In the genomic region with DNA sequence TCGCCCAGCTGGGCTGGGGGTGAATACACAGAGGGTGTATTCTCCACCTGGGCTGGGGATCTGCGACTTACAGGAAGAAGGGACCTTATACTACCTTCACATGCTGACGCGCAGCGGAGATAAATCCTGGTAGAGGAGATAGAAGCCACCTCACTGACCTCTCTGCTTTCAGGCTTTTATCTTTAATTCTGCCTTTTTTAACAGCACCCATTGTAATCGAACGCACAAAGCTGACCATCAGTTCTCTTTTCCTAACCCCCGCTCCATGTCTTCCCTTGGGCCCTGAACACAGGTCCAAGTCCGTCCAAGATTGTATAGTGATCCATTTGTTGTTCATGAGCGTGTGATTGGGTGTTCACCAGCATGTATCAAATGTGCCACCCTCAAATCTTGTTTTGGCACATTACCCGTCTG, we compare ENCODE assay signal across 8 cellular contexts. TPM values are rescaled to one million over a fixed set of nuclear protein-coding genes. Genes with fewer than 3 reads are reported as not detected.
DNase-seq lines count a peak whose midpoint lies in the region; ATAC-seq and TF ChIP-seq lines count a peak whose summit lies in the region.

No MANE protein-coding gene starts in this region.

- H3K4me1 ChIP-seq in DND-41 (ENCODE audit: insufficient read depth, low read length): peaks cover 38% of the 10 kb centered on the region
- peaks cover 6 to 17% of the 10 kb centered on the region in 2 donors for H3K4me1 ChIP-seq in esophagus (ENCODE audit: control insufficient read depth in 2 of 2, insufficient read depth in 2 of 2, low read length in 1 of 2)

- H3K36me3 Mint-ChIP-seq in progenitor cell of endocrine pancreas (ENCODE audit: insufficient read depth): peaks cover 5% of the 10 kb centered on the region

- H3K27ac Mint-ChIP-seq in progenitor cell of endocrine pancreas: peak overlapping the region; percentile 98

- no peak for TF ChIP-seq CTCF in DND-41 (IDR thresholded peaks at IDR 0.05; ENCODE audit: borderline replicate concordance, extremely low read depth, low read length, poor library complexity, severe bottlenecking)
- peak; percentile 9 for TF ChIP-seq CTCF in progenitor cell of endocrine pancreas (IDR thresholded peaks at IDR 0.05; ENCODE audit: unreplicated experiment)

- H4K20me1 ChIP-seq in DND-41 (ENCODE audit: insufficient read depth, low read length): 0 out of 2 replicates have a peak, but pooled peaks cover 2% of the 10 kb centered on the region

- peaks cover 44% of the 10 kb centered on the region for H3K79me2 ChIP-seq in DND-41 (ENCODE audit: insufficient read depth, low read length)

- no peaks in the 10 kb centered on the region for H3K9me3 Mint-ChIP-seq in progenitor cell of endocrine pancreas (ENCODE audit: low read depth)

- 78 to 81% methylated on average over 11 of the region's 11 CpGs for WGBS in esophagus, 2 donors

- H3K9ac ChIP-seq in DND-41 (ENCODE audit: low read depth, low read length) (peak overlapping the region; percentile 96), SK-N-MC (ENCODE audit: insufficient read length) (peak overlapping the region; percentile 54)

- peaks cover 28% of the 10 kb centered on the region for H3K4me1 Mint-ChIP-seq in progenitor cell of endocrine pancreas (ENCODE audit: low read depth)

- H3K27me3 Mint-ChIP-seq in progenitor cell of endocrine pancreas: no peaks in the 10 kb centered on the region

- H3K36me3 ChIP-seq in DND-41 (ENCODE audit: insufficient read depth, low read length) (peaks cover 42% of the 10 kb centered on the region), SK-N-MC (ENCODE audit: insufficient read depth, low read length) (peaks cover 25% of the 10 kb centered on the region), esophagus (ENCODE audit: control insufficient read depth in 2 of 2, insufficient read depth in 2 of 2, low read length in 1 of 2) (peaks cover 4 to 7% of the 10 kb centered on the region in 2 donors)

- H3K27ac ChIP-seq in DND-41 (ENCODE audit: low read length) (peak overlapping the region; percentile 92), SK-N-MC (peak overlapping the region; percentile 82), esophagus (ENCODE audit: low read depth in 2 of 2, low read length in 1 of 2) (peak overlapping the region; percentile 89 to 95)

- H3K9me3 ChIP-seq in DND-41 (ENCODE audit: insufficient read depth, low read length, severe bottlenecking): no peaks in the 10 kb centered on the region
- no peaks in the 10 kb centered on the region for H3K9me3 ChIP-seq in SK-N-MC (ENCODE audit: low read depth, low read length)
- H3K9me3 ChIP-seq in esophagus (ENCODE audit: control insufficient read depth in 2 of 2, insufficient read depth in 1 of 2, low read depth in 1 of 2, low read length in 1 of 2): no peaks in the 10 kb centered on the region

- H3K4me3 ChIP-seq in DND-41 (ENCODE audit: low read depth in 1 of 2, low read length in 2 of 2) (peak overlapping the region in 1 of 2 experiments; percentile 91; a peak in 3 of 4 replicates), SK-N-MC (peak overlapping the region; percentile 97), esophagus (ENCODE audit: low read depth in 1 of 2, low read length in 2 of 2) (peak overlapping the region; percentile 28 to 75)

- H3K4me3 Mint-ChIP-seq in progenitor cell of endocrine pancreas (ENCODE audit: low read depth): peak overlapping the region; percentile 91

- DNase-seq in DND-41 (no peak), SK-N-MC (ENCODE audit: low read depth, low spot score) (no peak), progenitor cell of endocrine pancreas (ENCODE audit: low spot score, unreplicated experiment) (no peak), NCI-H774 (lab: John Stamatoyannopoulos, UW) (no peak), NCI-H1417 (lab: John Stamatoyannopoulos, UW) (no peak)
- DNase-seq in activated effector memory CD4-positive, alpha-beta T cell treated with anti-CD3 and anti-CD28 coated beads, Interleukin-2, amount 50 U/mL, for 16 hours: no peak

- H2AFZ ChIP-seq in DND-41 (ENCODE audit: low read depth, low read length): peak overlapping the region; percentile 91

- peak overlapping the region; percentile 88 for H3K4me2 ChIP-seq in DND-41 (ENCODE audit: insufficient read depth, low read length)

- ATAC-seq in DND-41 (ENCODE audit: insufficient read depth, low read depth) (no peak), GM21786 (IDR thresholded peaks at IDR 0.05; ENCODE audit: unreplicated experiment) (no peak)

- H3K27me3 ChIP-seq in DND-41 (ENCODE audit: insufficient read depth, low read length, poor library complexity) (no peaks in the 10 kb centered on the region), esophagus (ENCODE audit: control insufficient read depth in 1 of 2, insufficient read depth in 2 of 2, low read length in 2 of 2) (no peaks in the 10 kb centered on the region)

RNA-seq across cellular contexts. Expression of gene LAMTOR1, which starts 0.7 kb away (rescaled TPM):
- polyA plus RNA-seq in esophagus: 100 to 1,000 TPM in 1 of 2 donors, 10 to 100 TPM in 1; 50.6 to 109 TPM
- 84.9 and 85.4 TPM in 2 replicates for total RNA-seq in progenitor cell of endocrine pancreas

RNA-seq across cellular contexts. Expression of gene TOMT, which starts 2.0 kb away (rescaled TPM):
- polyA plus RNA-seq in esophagus: not detected
- not detected in 2 replicates for total RNA-seq in progenitor cell of endocrine pancreas

RNA-seq across cellular contexts. Expression of gene ANAPC15, which starts 8.7 kb away (rescaled TPM):
- polyA plus RNA-seq in esophagus: 10 to 100 TPM; 46.8 to 60.0 TPM
- 56.1 and 61.3 TPM in 2 replicates for total RNA-seq in progenitor cell of endocrine pancreas

RNA-seq across cellular contexts. Expression of gene LRRC51, which starts 23.1 kb away (rescaled TPM):
- 1 to 10 TPM; 3.1 to 4.6 TPM for polyA plus RNA-seq in esophagus
- total RNA-seq in progenitor cell of endocrine pancreas: 12.4 and 14.9 TPM in 2 replicates

RNA-seq across cellular contexts. Expression of gene NUMA1, which starts 23.4 kb away (rescaled TPM):
- polyA plus RNA-seq in esophagus: 100 to 1,000 TPM; 108 to 205 TPM
- 238 and 255 TPM in 2 replicates for total RNA-seq in progenitor cell of endocrine pancreas
